Comparison of ENCODE assay signal across 31 cellular contexts in the genomic region with DNA sequence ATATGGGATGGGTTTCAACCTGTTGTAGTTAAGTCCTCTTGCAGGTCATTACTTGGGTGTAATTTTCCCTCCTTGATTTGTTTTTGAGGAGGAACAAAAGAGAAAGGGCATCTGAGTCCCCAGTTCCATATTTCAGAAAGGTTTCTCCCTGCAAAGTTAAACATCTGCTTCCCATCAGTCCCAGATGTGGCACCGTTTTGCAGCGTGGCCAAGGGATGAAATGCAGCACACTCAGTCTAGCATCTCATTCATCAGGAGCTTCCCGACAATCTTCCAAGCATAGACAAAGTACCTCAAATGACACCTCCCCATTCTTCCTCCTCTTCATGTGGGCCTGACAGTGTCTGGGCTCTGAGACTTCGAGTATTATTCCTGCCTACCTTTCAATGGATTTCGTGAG.
"Had no signal": no experiment of that assay in that cellular context is flagged by ENCODE, and none has a peak within 500 bp of the region (broad histone marks: within the 10 kb centered on the region; RNA-seq: fewer than 3 reads in every experiment).

No MANE protein-coding gene starts in this region.

- H3K36me3 Mint-ChIP-seq: activated naive CD4-positive, alpha-beta T cell treated with anti-CD3 and anti-CD28 coated beads, Interleukin-2, amount 50 U/mL, for 72 hours; WTC11 had no signal

- H3K4me1 ChIP-seq: ascending aorta, body of pancreas, SJSA1 had no signal

- DNase-seq: activated CD4-positive, alpha-beta T cell treated with anti-CD3 and anti-CD28 coated beads for 48 hours; activated CD4-positive, alpha-beta T cell treated with anti-CD3 and anti-CD28 coated beads, Interleukin-2, amount 50 U/mL, for 4 hours; activated CD4-positive, CD25-positive, alpha-beta regulatory T cell treated with anti-CD3 and anti-CD28 coated beads, Interleukin-2, amount 50 U/mL, for 72 hours; activated CD8-positive, alpha-beta memory T cell treated with anti-CD3 and anti-CD28 coated beads, Interleukin-2, amount 50 U/mL, for 48 hours; activated CD8-positive, alpha-beta T cell treated with anti-CD3 and anti-CD28 coated beads, Interleukin-2, amount 10 ng/mL, durations not matched to agents 7 days and 5 days; activated effector memory CD4-positive, alpha-beta T cell treated with anti-CD3 and anti-CD28 coated beads, Interleukin-2, amount 50 U/mL, for 16 hours; activated naive CD4-positive, alpha-beta T cell treated with Interleukin-2 at 50 U/mL for 16 hours; activated naive CD8-positive, alpha-beta T cell treated with anti-CD3 and anti-CD28 coated beads, Interleukin-2, amount 50 U/mL, for 24 hours; activated T-cell treated with anti-CD3 and anti-CD28 coated beads, Interleukin-2, amount 50 U/mL, for 1 hour; amniotic stem cell; body of pancreas; NCI-H1092; NCI-H1417; NCI-H2029; NCI-H2107; NCI-H2171 treated with DMSO at 0.1 percent for 48 hours; NCI-H345; NCI-H510A; NCI-H526 treated with DMSO at 0.1 percent for 48 hours; NCI-H82; OCI-M1; SHP77; T-helper 17 cell; T-helper 9 cell had no signal

- H3K36me3 ChIP-seq: ascending aorta, cardiac muscle cell, SJSA1 had no signal

- H3K4me3 ChIP-seq: ascending aorta, body of pancreas, cardiac muscle cell, SJSA1 had no signal

- H3K4me3 Mint-ChIP-seq: activated CD8-positive, alpha-beta T cell treated with anti-CD3 and anti-CD28 coated beads, Interleukin-2, amount 10 ng/mL, durations not matched to agents 7 days and 5 days; activated naive CD8-positive, alpha-beta T cell treated with anti-CD3 and anti-CD28 coated beads, Interleukin-2, amount 50 U/mL, for 24 hours; T-helper 17 cell; WTC11 had no signal

- ATAC-seq: activated CD8-positive, alpha-beta T cell treated with anti-CD3 and anti-CD28 coated beads, Interleukin-2, amount 10 ng/mL, durations not matched to agents 7 days and 5 days; activated naive CD4-positive, alpha-beta T cell treated with anti-CD3 and anti-CD28 coated beads, Interleukin-2, amount 50 U/mL, for 72 hours; activated naive CD8-positive, alpha-beta T cell treated with anti-CD3 and anti-CD28 coated beads, Interleukin-2, amount 50 U/mL, for 24 hours; body of pancreas; Panc1; T-helper 17 cell; WTC11 had no signal

- H3K9me3 ChIP-seq: ascending aorta, body of pancreas, SJSA1 had no signal

- H3K27ac ChIP-seq: ascending aorta, body of pancreas, cardiac muscle cell, RWPE1, SJSA1 had no signal

- H3K27ac Mint-ChIP-seq: activated CD8-positive, alpha-beta T cell treated with anti-CD3 and anti-CD28 coated beads, Interleukin-2, amount 10 ng/mL, durations not matched to agents 7 days and 5 days; activated naive CD4-positive, alpha-beta T cell treated with anti-CD3 and anti-CD28 coated beads, Interleukin-2, amount 50 U/mL, for 72 hours; activated naive CD8-positive, alpha-beta T cell treated with anti-CD3 and anti-CD28 coated beads, Interleukin-2, amount 50 U/mL, for 24 hours; T-helper 17 cell; WTC11 had no signal

- H3K27me3 Mint-ChIP-seq: activated naive CD8-positive, alpha-beta T cell treated with anti-CD3 and anti-CD28 coated beads, Interleukin-2, amount 50 U/mL, for 24 hours; T-helper 17 cell had no signal

- H3K27me3 ChIP-seq: ascending aorta, body of pancreas, cardiac muscle cell, SJSA1 had no signal

- H3K9me3 Mint-ChIP-seq: WTC11 had no signal

- H3K4me1 Mint-ChIP-seq: activated naive CD8-positive, alpha-beta T cell treated with anti-CD3 and anti-CD28 coated beads, Interleukin-2, amount 50 U/mL, for 24 hours; T-helper 17 cell; WTC11 had no signal
